In genomic region chr11:117328414-117329010, GRCh38 we compare ENCODE assay signal across 9 cellular contexts. TPM values are rescaled to one million over a fixed set of nuclear protein-coding genes. Genes with fewer than 3 reads are reported as not detected.
DNase-seq lines count a peak whose midpoint lies in the region; ATAC-seq and TF ChIP-seq lines count a peak whose summit lies in the region.
"Had no signal": no experiment of that assay in that cellular context is flagged by ENCODE, and none has a peak within 500 bp of the region (broad histone marks: within the 10 kb centered on the region; RNA-seq: fewer than 3 reads in every experiment).

No MANE protein-coding gene starts in this region.

- ATAC-seq in HG03280 (IDR thresholded peaks at IDR 0.05; ENCODE audit: unreplicated experiment) (peak; percentile 5), RWPE2 (ENCODE audit: low read depth) (peak; percentile 40), HG03469 (IDR thresholded peaks at IDR 0.05; ENCODE audit: unreplicated experiment) (no peak), WTC11 (no peak; the same call in 1 of the 2 replicates)

- no peak overlapping the region for H3K4me3 Mint-ChIP-seq in WTC11
- H3K4me3 Mint-ChIP-seq: activated naive CD4-positive, alpha-beta T cell treated with anti-CD3 and anti-CD28 coated beads, Interleukin-2, amount 50 U/mL, for 24 hours had no signal

- H3K4me3 ChIP-seq in RWPE2 (ENCODE audit: severe bottlenecking) (peak overlapping the region; percentile 92), esophagus (ENCODE audit: low read depth in 1 of 2, low read length in 2 of 2) (peak overlapping the region; percentile 73 to 95)

- no peaks in the 10 kb centered on the region for H3K9me3 ChIP-seq in RWPE2 (ENCODE audit: severe bottlenecking)
- no peaks in the 10 kb centered on the region for H3K9me3 ChIP-seq in esophagus (ENCODE audit: control insufficient read depth in 2 of 2, insufficient read depth in 1 of 2, low read depth in 1 of 2, low read length in 1 of 2)

- TF ChIP-seq CTCF in RWPE2 (IDR thresholded peaks at IDR 0.05; ENCODE audit: poor library complexity, severe bottlenecking) (no peak), WTC11 (IDR thresholded peaks at IDR 0.05) (no peak)

- H3K27me3 ChIP-seq in RWPE2 (ENCODE audit: insufficient read depth, poor library complexity, severe bottlenecking) (no peaks in the 10 kb centered on the region), esophagus (ENCODE audit: control insufficient read depth in 1 of 2, insufficient read depth in 2 of 2, low read length in 2 of 2) (no peaks in the 10 kb centered on the region)

- no peaks in the 10 kb centered on the region for H3K36me3 Mint-ChIP-seq in WTC11

- POLR2A ChIA-PET in WTC11 (lab: Charles Lee) = interaction anchor here (1.1 kb wide), 1 partner anchor 10 kb away, joined by 5 read pairs; no protein-coding TSS in a partner anchor

- H3K4me1 Mint-ChIP-seq in WTC11 = no peaks in the 10 kb centered on the region

- H3K4me1 ChIP-seq in RWPE2 (ENCODE audit: insufficient read depth, poor library complexity, severe bottlenecking) (no peaks in the 10 kb centered on the region), esophagus (ENCODE audit: control insufficient read depth in 2 of 2, insufficient read depth in 2 of 2, low read length in 1 of 2) (peaks cover 0 to 5% of the 10 kb centered on the region in 2 donors)

- DNase-seq in NCI-H345 treated with DMSO at 0.1 percent for 48 hours (lab: John Stamatoyannopoulos, UW; ENCODE audit: unreplicated experiment) (peak; percentile 11), NCI-H345 (lab: John Stamatoyannopoulos, UW) (no peak), RWPE2 (ENCODE audit: low spot score) (no peak), myocyte (ENCODE audit: low read depth) (peak; percentile 42), WTC11 (ENCODE audit: low spot score) (no peak)

- no peaks in the 10 kb centered on the region for H3K9me3 Mint-ChIP-seq in WTC11
- H3K9me3 Mint-ChIP-seq: activated naive CD4-positive, alpha-beta T cell treated with anti-CD3 and anti-CD28 coated beads, Interleukin-2, amount 50 U/mL, for 24 hours had no signal

- 4 to 7% methylated on average over 15 of the region's 15 CpGs for WGBS in esophagus, 2 donors

- no peak overlapping the region for H3K27ac Mint-ChIP-seq in WTC11
- H3K27ac Mint-ChIP-seq: activated naive CD4-positive, alpha-beta T cell treated with anti-CD3 and anti-CD28 coated beads, Interleukin-2, amount 50 U/mL, for 24 hours had no signal

- H3K27ac ChIP-seq in RWPE2 (ENCODE audit: poor library complexity, severe bottlenecking) (peak overlapping the region; percentile 61), esophagus (ENCODE audit: low read depth in 2 of 2, low read length in 1 of 2) (peak overlapping the region; percentile 91 to 97)

- H3K36me3 ChIP-seq in RWPE2 (ENCODE audit: low read depth) (no peaks in the 10 kb centered on the region), esophagus (ENCODE audit: control insufficient read depth in 2 of 2, insufficient read depth in 2 of 2, low read length in 1 of 2) (no peaks in the 10 kb centered on the region)

- CTCF ChIA-PET in WTC11 (lab: Charles Lee) = interaction anchor here (0.8 to 2.2 kb wide), 9 partner anchors 11 to 488 kb away, joined by 3 to 19 read pairs (median 5); partner anchors contain the start of gene BACE1

- no peaks in the 10 kb centered on the region; the same call in 1 of the 2 replicates for H3K27me3 Mint-ChIP-seq in WTC11 (ENCODE audit: low read depth)
- H3K27me3 Mint-ChIP-seq: activated naive CD4-positive, alpha-beta T cell treated with anti-CD3 and anti-CD28 coated beads, Interleukin-2, amount 50 U/mL, for 24 hours had no signal

TF ChIP-seq in WTC11, 78 proteins besides CTCF, POLR2A, EP300 and RAD21:
- TF ChIP-seq FOXP4 (CRISPR knock-in tag; IDR thresholded peaks at IDR 0.05) (no peak), ZNF138 (CRISPR knock-in tag; conservative IDR thresholded peaks at IDR 0.05) (no peak), GRHL2 (CRISPR knock-in tag; IDR thresholded peaks at IDR 0.05; ENCODE audit: insufficient replicate concordance, severe bottlenecking) (no peak), ZSCAN18 (CRISPR knock-in tag; IDR thresholded peaks at IDR 0.05) (no peak), NFYB (CRISPR knock-in tag; conservative IDR thresholded peaks at IDR 0.05; ENCODE audit: low read depth) (no peak), ZNF423 (CRISPR knock-in tag; IDR thresholded peaks at IDR 0.05) (no peak), NR2C2 (CRISPR knock-in tag; IDR thresholded peaks at IDR 0.05) (no peak), NFE2L1 (CRISPR knock-in tag; IDR thresholded peaks at IDR 0.05) (no peak), IRF2 (CRISPR knock-in tag; IDR thresholded peaks at IDR 0.05; ENCODE audit: borderline replicate concordance, low read depth) (no peak), ZNF512 (CRISPR knock-in tag; IDR thresholded peaks at IDR 0.05; ENCODE audit: borderline replicate concordance) (no peak)
TF ChIP-seq in WTC11: peak in this region for 0.

RNA-seq across cellular contexts. Expression of gene CEP164, which starts 0.9 kb away (rescaled TPM):
- polyA plus RNA-seq in esophagus = 10 to 100 TPM in 1 of 2 donors, 1 to 10 TPM in 1; 8.0 to 19.8 TPM
- 20.8 and 30.9 TPM in 2 replicates for total RNA-seq in myocyte
- 21.5 TPM for polyA plus RNA-seq in myocyte (2012)
- total RNA-seq in WTC11 (2021) = 21.0 to 23.5 TPM (median 21.8 TPM) in 3 replicates

RNA-seq across cellular contexts. Expression of gene BACE1, which starts 12.5 kb away (rescaled TPM):
- 1 to 10 TPM; 4.9 to 6.9 TPM for polyA plus RNA-seq in esophagus
- total RNA-seq in myocyte (22.0 and 23.5 TPM in 2 replicates), WTC11 (2021) (8.5 to 9.2 TPM (median 8.7 TPM) in 3 replicates)
- 52.8 TPM for polyA plus RNA-seq in myocyte (2012)

RNA-seq across cellular contexts. Expression of gene BACE1-AS, which starts 37.4 kb away (rescaled TPM):
- 1 to 10 TPM; 2.3 to 5.9 TPM for polyA plus RNA-seq in esophagus
- total RNA-seq in myocyte = 4.8 and 6.0 TPM in 2 replicates
- polyA plus RNA-seq in myocyte (2012) = 6.4 TPM
- 12.2 to 15.7 TPM (median 13.8 TPM) in 3 replicates for total RNA-seq in WTC11 (2021)

Comparison
In these comparisons a context has a peak if more than half of its experiments do, and no peak if none do; other contexts are left out.
1. DNase-seq: peak in NCI-H345 treated with DMSO at 0.1 percent for 48 hours (single experiment) and myocyte (single experiment); none in NCI-H345 (single experiment), RWPE2 (single experiment) and WTC11 (single experiment).
2. ATAC-seq: peak in HG03280 (single experiment) and RWPE2 (single experiment); none in HG03469 (single experiment) and WTC11 (single experiment).